Comparison of ENCODE assay signal across 9 cellular contexts in genomic region chr11:125941606-125942275, GRCh38. TPM values are rescaled to one million over a fixed set of nuclear protein-coding genes. Genes with fewer than 3 reads are reported as not detected.
DNase-seq lines count a peak whose midpoint lies in the region; TF ChIP-seq lines count a peak whose summit lies in the region.
"Had no signal": no experiment of that assay in that cellular context is flagged by ENCODE, and none has a peak within 500 bp of the region (broad histone marks: within the 10 kb centered on the region; RNA-seq: fewer than 3 reads in every experiment).

No MANE protein-coding gene starts in this region.

- intact Hi-C loops in sigmoid colon (cut with DNase I), result loop anchor here (5.0 kb wide), 1 partner anchor 251 kb away; no protein-coding TSS in a partner anchor

- H3K9ac ChIP-seq in OCI-LY1 (ENCODE audit: low read length), result no peak overlapping the region

- TF ChIP-seq POLR2A in sigmoid colon (IDR thresholded peaks at IDR 0.05), result no peak

- H3K27me3 ChIP-seq in OCI-LY1 (ENCODE audit: insufficient read depth, low read length) (no peaks in the 10 kb centered on the region), cardiac muscle cell (no peaks in the 10 kb centered on the region), sigmoid colon (no peaks in the 10 kb centered on the region)

- 41 to 42% methylated on average over 15 of the region's 15 CpGs for WGBS in sigmoid colon, 2 donors

- TF ChIP-seq CTCF in OCI-LY1 (IDR thresholded peaks at IDR 0.05; ENCODE audit: low read length) (peak; percentile 64), cardiac muscle cell (IDR thresholded peaks at IDR 0.05; ENCODE audit: low read depth, low read length) (peak; percentile 82), sigmoid colon (IDR thresholded peaks at IDR 0.05) (peak in 3 of 4 experiments; percentile 9 to 35 (median 26))

- no peaks in the 10 kb centered on the region for H3F3A ChIP-seq in OCI-LY1 (ENCODE audit: insufficient read depth, low read length)

- no peak overlapping the region for H3K4me2 ChIP-seq in OCI-LY1 (ENCODE audit: low read length)

- no peak for TF ChIP-seq EP300 in sigmoid colon (IDR thresholded peaks at IDR 0.05)

- H3K4me1 ChIP-seq in OCI-LY1 (ENCODE audit: insufficient read depth, low read length, severe bottlenecking), result no peaks in the 10 kb centered on the region
- H3K4me1 ChIP-seq in cardiac muscle cell (ENCODE audit: low read depth), result no peaks in the 10 kb centered on the region
- H3K4me1 ChIP-seq in sigmoid colon, result peaks cover 0 to 17% (median 8%) of the 10 kb centered on the region in 4 donors

- no peaks in the 10 kb centered on the region for H3K36me3 ChIP-seq in OCI-LY1 (ENCODE audit: insufficient read depth, low read length)
- H3K36me3 ChIP-seq in cardiac muscle cell, result no peaks in the 10 kb centered on the region
- H3K36me3 ChIP-seq in sigmoid colon, result no peaks in the 10 kb centered on the region

- no peak overlapping the region for H3K27ac ChIP-seq in OCI-LY1 (ENCODE audit: low read depth, low read length, poor library complexity, severe bottlenecking)
- no peak overlapping the region for H3K27ac ChIP-seq in cardiac muscle cell
- H3K27ac ChIP-seq in sigmoid colon, result no peak overlapping the region

- no peaks in the 10 kb centered on the region for H3K9me2 ChIP-seq in OCI-LY1 (ENCODE audit: low read depth, low read length)

- no peaks in the 10 kb centered on the region for H3K79me2 ChIP-seq in OCI-LY1 (ENCODE audit: insufficient read depth, low read length)

- H2AFZ ChIP-seq in OCI-LY1 (ENCODE audit: low read length), result no peak overlapping the region

- no peaks in the 10 kb centered on the region for H3K9me3 ChIP-seq in OCI-LY1 (ENCODE audit: low read length)
- H3K9me3 ChIP-seq in cardiac muscle cell (ENCODE audit: low read depth), result no peaks in the 10 kb centered on the region
- H3K9me3 ChIP-seq in sigmoid colon, result no peaks in the 10 kb centered on the region

- DNase-seq in DMS79 (lab: John Stamatoyannopoulos, UW) (peak; percentile 94), HK-2 (ENCODE audit: unreplicated experiment) (peak; percentile 13), cardiac muscle cell (ENCODE audit: low read depth in 1 of 2, low spot score in 1 of 2) (peak; percentile 48 to 66), sigmoid colon (peak; percentile 60), NOMO-1 treated with dmso at 0.1 percent for 144 hours (lab: John Stamatoyannopoulos, UW; ENCODE audit: unreplicated experiment) (no peak), GDM1 (lab: John Stamatoyannopoulos, UW) (no peak)
- DNase-seq in activated T-helper 9 cell treated with anti-CD3 and anti-CD28 coated beads, Interleukin-2, amount 50 U/mL, for 16 hours (ENCODE audit: low read depth), result peak; percentile 11

- no peak overlapping the region for H3K4me3 ChIP-seq in OCI-LY1 (ENCODE audit: low read depth, low read length, poor library complexity, severe bottlenecking)
- no peak overlapping the region for H3K4me3 ChIP-seq in cardiac muscle cell
- no peak overlapping the region for H3K4me3 ChIP-seq in sigmoid colon
- H3K4me3 ChIP-seq: skin epidermis had no signal

- H4K20me1 ChIP-seq in OCI-LY1 (ENCODE audit: insufficient read depth, low read length), result no peaks in the 10 kb centered on the region

RNA-seq across cellular contexts. Expression of gene VSIG10L2, which starts 4.1 kb away (rescaled TPM):
- not detected in 2 replicates for total RNA-seq in cardiac muscle cell
- polyA plus RNA-seq in cardiac muscle cell, result not detected in 2 replicates
- under 1 TPM in 1 of 4 donors, not detected in 3; 0.68 TPM for total RNA-seq in sigmoid colon
- polyA plus RNA-seq in sigmoid colon, result not detected

RNA-seq across cellular contexts. Expression of gene DDX25, which starts 37.4 kb away (rescaled TPM):
- 4.9 and 7.5 TPM in 2 replicates for total RNA-seq in cardiac muscle cell
- 6.1 and 18.9 TPM in 2 replicates for polyA plus RNA-seq in cardiac muscle cell
- total RNA-seq in sigmoid colon, result 1 to 10 TPM in 1 of 4 donors, under 1 TPM in 3; 0.14 to 1.7 (median 0.44) TPM
- polyA plus RNA-seq in sigmoid colon, result under 1 TPM in 2 of 3 donors, not detected in 1; 0.23 to 0.60 TPM

RNA-seq across cellular contexts. Expression of gene PUS3, which starts 38.7 kb away (rescaled TPM):
- total RNA-seq in cardiac muscle cell, result 10.1 and 11.4 TPM in 2 replicates
- 13.0 and 15.2 TPM in 2 replicates for polyA plus RNA-seq in cardiac muscle cell
- total RNA-seq in sigmoid colon, result 10 to 100 TPM in 3 of 4 donors, 1 to 10 TPM in 1; 6.4 to 21.6 (median 11.9) TPM
- 1 to 10 TPM; 7.6 to 9.2 (median 7.8) TPM for polyA plus RNA-seq in sigmoid colon

RNA-seq across cellular contexts. Expression of gene HYLS1, which starts 54.3 kb away (rescaled TPM):
- total RNA-seq in cardiac muscle cell (2.2 and 3.3 TPM in 2 replicates), sigmoid colon (1 to 10 TPM; 6.1 to 8.7 (median 6.9) TPM)
- polyA plus RNA-seq in cardiac muscle cell (4.8 and 5.3 TPM in 2 replicates), sigmoid colon (1 to 10 TPM; 3.0 to 4.6 (median 3.6) TPM)

Comparison
In these comparisons a context has a peak if more than half of its experiments do, and no peak if none do; other contexts are left out.
1. DNase-seq: peak in DMS79 (single experiment), HK-2 (single experiment), activated T-helper 9 cell treated with anti-CD3 and anti-CD28 coated beads, Interleukin-2, amount 50 U/mL, for 16 hours (single experiment), cardiac muscle cell (2 of 2) and sigmoid colon (single experiment); none in NOMO-1 treated with dmso at 0.1 percent for 144 hours (single experiment) and GDM1 (single experiment).
2. CTCF ChIP-seq: peak in every context shown above with its lines; median percentile 82 in cardiac muscle cell; 64 in OCI-LY1; 26 in sigmoid colon.